Comparison of ENCODE assay signal across 1 cellular context in genomic region chr5:142713151-142713706, GRCh38.
TF ChIP-seq lines count a peak whose summit lies in the region.

No MANE protein-coding gene starts in this region.

TF ChIP-seq in GM12878, 131 proteins besides CTCF, POLR2A, EP300 and RAD21 (continued from another document):
- peak; percentile 53 for TF ChIP-seq IRF4 (IDR thresholded peaks at IDR 0.05; ENCODE audit: low read depth, low read length)
- no peak for TF ChIP-seq NRF1 (conservative IDR thresholded peaks at IDR 0.05; ENCODE audit: low read depth, low read length)
- TF ChIP-seq EGR1 (IDR thresholded peaks at IDR 0.05; ENCODE audit: borderline replicate concordance in 1 of 2, low read depth in 2 of 2, low read length in 2 of 2) = 0 out of 3 replicates have a peak, but pooled peaks of 1 of the 2 experiments have one; percentile 25
- TF ChIP-seq ZNF384 (IDR thresholded peaks at IDR 0.05; ENCODE audit: borderline replicate concordance, low read depth, low read length) = no peak
- 0 out of 2 replicates have a peak, but pooled peaks have one; percentile 28 for TF ChIP-seq HCFC1 (IDR thresholded peaks at IDR 0.05; ENCODE audit: low read length)
- no peak for TF ChIP-seq YBX1 (IDR thresholded peaks at IDR 0.05)
- TF ChIP-seq MEF2B (IDR thresholded peaks at IDR 0.05; ENCODE audit: partially characterized antibody, poor library complexity, severe bottlenecking) = peak; percentile 53
- 0 out of 2 replicates have a peak, but pooled peaks have one; percentile 35 for TF ChIP-seq CREB1 (IDR thresholded peaks at IDR 0.05; ENCODE audit: low read depth)
- TF ChIP-seq NFYA (IDR thresholded peaks at IDR 0.05; ENCODE audit: borderline replicate concordance, low read depth, low read length) = no peak
- TF ChIP-seq ZNF24 (IDR thresholded peaks at IDR 0.05) = peak; percentile 39; the same call in 1 of the 2 replicates
- no peak; the same call in none of the 2 replicates for TF ChIP-seq ZNF217 (IDR thresholded peaks at IDR 0.05)
- peak; percentile 80 for TF ChIP-seq EED (IDR thresholded peaks at IDR 0.05; ENCODE audit: low read depth)
- no peak for TF ChIP-seq TAF1 (IDR thresholded peaks at IDR 0.05; ENCODE audit: borderline replicate concordance, low read depth, low read length)
- no peak for TF ChIP-seq RAD51 (IDR thresholded peaks at IDR 0.05)
- no peak for TF ChIP-seq PML (IDR thresholded peaks at IDR 0.05; ENCODE audit: low read length)
- TF ChIP-seq YY1 (IDR thresholded peaks at IDR 0.05; ENCODE audit: low read depth, low read length) = peak; percentile 90
- 0 out of 2 replicates have a peak, but pooled peaks have one; percentile 59 for TF ChIP-seq ZNF592 (IDR thresholded peaks at IDR 0.05)
- peak; percentile 96 for TF ChIP-seq IKZF1 (conservative IDR thresholded peaks at IDR 0.05)
- TF ChIP-seq SMC3 (IDR thresholded peaks at IDR 0.05; ENCODE audit: borderline replicate concordance, low read length) = peak; percentile 78
- TF ChIP-seq LARP7 (IDR thresholded peaks at IDR 0.05) = peak; percentile 76; the same call in 1 of the 2 replicates
- TF ChIP-seq BHLHE40 (IDR thresholded peaks at IDR 0.05; ENCODE audit: borderline replicate concordance in 1 of 2, low read depth in 2 of 2, low read length in 1 of 2) = 0 out of 4 replicates have a peak, but pooled peaks of 1 of the 2 experiments have one; percentile 8
- TF ChIP-seq RB1 (IDR thresholded peaks at IDR 0.05; ENCODE audit: borderline replicate concordance) = peak; percentile 89; the same call in 1 of the 2 replicates
- TF ChIP-seq IKZF2 (IDR thresholded peaks at IDR 0.05) = peak; percentile 90 to 91
- no peak for TF ChIP-seq BCL3 (IDR thresholded peaks at IDR 0.05; ENCODE audit: borderline replicate concordance, insufficient read depth, low read depth, low read length, poor library complexity, severe bottlenecking)
- TF ChIP-seq NFXL1 (IDR thresholded peaks at IDR 0.05; ENCODE audit: borderline replicate concordance) = no peak
- TF ChIP-seq PKNOX1 (IDR thresholded peaks at IDR 0.05) = peak; percentile 72
